In the genomic region with DNA sequence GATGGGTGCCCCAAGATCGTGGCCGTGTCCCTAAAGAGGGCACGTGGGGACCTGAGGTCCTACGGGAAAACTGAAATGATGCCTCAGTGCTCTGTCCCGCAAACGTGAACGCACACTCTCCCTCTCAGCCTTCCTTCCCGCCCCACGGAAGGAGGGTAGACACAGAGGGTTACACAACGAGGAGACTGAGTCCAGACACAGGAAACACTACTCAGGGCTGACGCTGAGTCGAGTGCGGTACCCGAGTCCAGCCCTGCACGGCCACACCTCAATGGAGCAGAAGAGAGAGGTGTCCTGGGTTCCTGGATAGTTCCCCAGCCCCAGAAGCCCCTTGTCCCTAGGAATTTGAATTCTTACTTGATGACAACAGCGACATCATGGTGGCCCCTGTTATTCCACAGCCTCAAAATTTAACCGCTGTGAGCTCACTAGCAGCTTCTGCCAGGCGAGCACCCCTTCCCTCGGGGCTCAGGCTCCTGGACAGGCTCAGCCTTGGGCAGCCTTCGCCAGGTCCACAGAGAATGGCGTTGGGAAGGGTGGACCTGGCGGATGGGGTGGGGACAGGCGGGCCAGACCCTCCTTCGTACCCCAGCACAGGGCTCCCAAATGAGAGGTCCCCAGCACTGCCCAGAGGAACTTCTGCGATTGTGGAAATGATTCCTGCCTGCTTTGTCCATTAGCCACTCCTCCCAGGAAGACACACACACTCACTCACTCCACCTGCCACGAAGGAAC, we compare ENCODE assay signal across 1 cellular context.
TF ChIP-seq lines count a peak whose summit lies in the region.

No MANE protein-coding gene starts in this region.

TF ChIP-seq in HepG2, 621 proteins besides CTCF, POLR2A, EP300 and RAD21 (continued from another document and continues in another):
- TF ChIP-seq POLR2AphosphoS5 (IDR thresholded peaks at IDR 0.05; ENCODE audit: low read depth, low read length) = 0 out of 2 replicates have a peak, but pooled peaks have one; percentile 26
- TF ChIP-seq HDAC6 (IDR thresholded peaks at IDR 0.05; ENCODE audit: low read depth, low read length) = no peak
- TF ChIP-seq, protein P1, sequence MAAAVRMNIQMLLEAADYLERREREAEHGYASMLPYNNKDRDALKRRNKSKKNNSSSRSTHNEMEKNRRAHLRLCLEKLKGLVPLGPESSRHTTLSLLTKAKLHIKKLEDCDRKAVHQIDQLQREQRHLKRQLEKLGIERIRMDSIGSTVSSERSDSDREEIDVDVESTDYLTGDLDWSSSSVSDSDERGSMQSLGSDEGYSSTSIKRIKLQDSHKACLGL (CRISPR knock-in tag; IDR thresholded peaks at IDR 0.05) = no peak
- no peak for TF ChIP-seq ZNF776 (CRISPR knock-in tag; IDR thresholded peaks at IDR 0.05)
- TF ChIP-seq ZNF138 (CRISPR knock-in tag; IDR thresholded peaks at IDR 0.05; ENCODE audit: low read depth) = no peak
- no peak for TF ChIP-seq ZNF782 (CRISPR knock-in tag; IDR thresholded peaks at IDR 0.05; ENCODE audit: borderline replicate concordance)
- TF ChIP-seq SATB2 (CRISPR knock-in tag; IDR thresholded peaks at IDR 0.05) = no peak
- TF ChIP-seq ZNF367 (CRISPR knock-in tag; IDR thresholded peaks at IDR 0.05; ENCODE audit: borderline replicate concordance) = no peak
- TF ChIP-seq ATF4 (CRISPR knock-in tag; IDR thresholded peaks at IDR 0.05) = no peak
- TF ChIP-seq ZSCAN9 (CRISPR knock-in tag; IDR thresholded peaks at IDR 0.05; ENCODE audit: borderline replicate concordance) = no peak
- TF ChIP-seq, protein P2, sequence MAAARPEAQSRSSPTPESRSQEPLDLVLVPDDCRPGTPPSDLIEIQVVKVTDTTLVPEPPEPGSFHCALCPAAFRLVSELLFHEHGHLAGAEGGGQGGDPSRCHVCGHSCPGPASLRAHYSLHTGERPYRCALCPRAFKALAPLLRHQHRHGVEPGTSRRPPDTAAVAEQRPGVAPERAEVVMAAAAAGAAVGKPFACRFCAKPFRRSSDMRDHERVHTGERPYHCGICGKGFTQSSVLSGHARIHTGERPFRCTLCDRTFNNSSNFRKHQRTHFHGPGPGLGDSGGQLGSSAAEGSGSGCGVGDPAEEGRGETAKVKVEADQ (CRISPR knock-in tag; IDR thresholded peaks at IDR 0.05; ENCODE audit: borderline replicate concordance) = no peak
- no peak for TF ChIP-seq RELA (CRISPR knock-in tag; IDR thresholded peaks at IDR 0.05)
- no peak for TF ChIP-seq PHB2 (IDR thresholded peaks at IDR 0.05; ENCODE audit: partially characterized antibody)
- no peak for TF ChIP-seq JUN (CRISPR knock-in tag; IDR thresholded peaks at IDR 0.05)
- TF ChIP-seq TAF15 (IDR thresholded peaks at IDR 0.05; ENCODE audit: low read depth, low read length, poor library complexity, severe bottlenecking) = no peak
- TF ChIP-seq, protein P3, sequence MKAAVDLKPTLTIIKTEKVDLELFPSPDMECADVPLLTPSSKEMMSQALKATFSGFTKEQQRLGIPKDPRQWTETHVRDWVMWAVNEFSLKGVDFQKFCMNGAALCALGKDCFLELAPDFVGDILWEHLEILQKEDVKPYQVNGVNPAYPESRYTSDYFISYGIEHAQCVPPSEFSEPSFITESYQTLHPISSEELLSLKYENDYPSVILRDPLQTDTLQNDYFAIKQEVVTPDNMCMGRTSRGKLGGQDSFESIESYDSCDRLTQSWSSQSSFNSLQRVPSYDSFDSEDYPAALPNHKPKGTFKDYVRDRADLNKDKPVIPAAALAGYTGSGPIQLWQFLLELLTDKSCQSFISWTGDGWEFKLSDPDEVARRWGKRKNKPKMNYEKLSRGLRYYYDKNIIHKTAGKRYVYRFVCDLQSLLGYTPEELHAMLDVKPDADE (CRISPR knock-in tag; IDR thresholded peaks at IDR 0.05) = no peak
- TF ChIP-seq SMC3 (IDR thresholded peaks at IDR 0.05; ENCODE audit: low read length) = no peak
- TF ChIP-seq, protein P4, sequence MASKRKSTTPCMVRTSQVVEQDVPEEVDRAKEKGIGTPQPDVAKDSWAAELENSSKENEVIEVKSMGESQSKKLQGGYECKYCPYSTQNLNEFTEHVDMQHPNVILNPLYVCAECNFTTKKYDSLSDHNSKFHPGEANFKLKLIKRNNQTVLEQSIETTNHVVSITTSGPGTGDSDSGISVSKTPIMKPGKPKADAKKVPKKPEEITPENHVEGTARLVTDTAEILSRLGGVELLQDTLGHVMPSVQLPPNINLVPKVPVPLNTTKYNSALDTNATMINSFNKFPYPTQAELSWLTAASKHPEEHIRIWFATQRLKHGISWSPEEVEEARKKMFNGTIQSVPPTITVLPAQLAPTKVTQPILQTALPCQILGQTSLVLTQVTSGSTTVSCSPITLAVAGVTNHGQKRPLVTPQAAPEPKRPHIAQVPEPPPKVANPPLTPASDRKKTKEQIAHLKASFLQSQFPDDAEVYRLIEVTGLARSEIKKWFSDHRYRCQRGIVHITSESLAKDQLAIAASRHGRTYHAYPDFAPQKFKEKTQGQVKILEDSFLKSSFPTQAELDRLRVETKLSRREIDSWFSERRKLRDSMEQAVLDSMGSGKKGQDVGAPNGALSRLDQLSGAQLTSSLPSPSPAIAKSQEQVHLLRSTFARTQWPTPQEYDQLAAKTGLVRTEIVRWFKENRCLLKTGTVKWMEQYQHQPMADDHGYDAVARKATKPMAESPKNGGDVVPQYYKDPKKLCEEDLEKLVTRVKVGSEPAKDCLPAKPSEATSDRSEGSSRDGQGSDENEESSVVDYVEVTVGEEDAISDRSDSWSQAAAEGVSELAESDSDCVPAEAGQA (IDR thresholded peaks at IDR 0.05; ENCODE audit: low read depth) = no peak
- TF ChIP-seq, protein P4 (CRISPR knock-in tag; IDR thresholded peaks at IDR 0.05; ENCODE audit: borderline replicate concordance) = no peak
- TF ChIP-seq SRY (CRISPR knock-in tag; IDR thresholded peaks at IDR 0.05) = no peak
- TF ChIP-seq NFIB (CRISPR knock-in tag; IDR thresholded peaks at IDR 0.05; ENCODE audit: borderline replicate concordance) = no peak
- TF ChIP-seq AKAP8 (CRISPR knock-in tag; IDR thresholded peaks at IDR 0.05) = no peak; the same call in 1 of the 2 replicates
- TF ChIP-seq ZNF574 (CRISPR knock-in tag; IDR thresholded peaks at IDR 0.05) = no peak; the same call in 1 of the 2 replicates
- TF ChIP-seq ZFP36L1 (CRISPR knock-in tag; IDR thresholded peaks at IDR 0.05) = no peak
- TF ChIP-seq, protein P5, sequence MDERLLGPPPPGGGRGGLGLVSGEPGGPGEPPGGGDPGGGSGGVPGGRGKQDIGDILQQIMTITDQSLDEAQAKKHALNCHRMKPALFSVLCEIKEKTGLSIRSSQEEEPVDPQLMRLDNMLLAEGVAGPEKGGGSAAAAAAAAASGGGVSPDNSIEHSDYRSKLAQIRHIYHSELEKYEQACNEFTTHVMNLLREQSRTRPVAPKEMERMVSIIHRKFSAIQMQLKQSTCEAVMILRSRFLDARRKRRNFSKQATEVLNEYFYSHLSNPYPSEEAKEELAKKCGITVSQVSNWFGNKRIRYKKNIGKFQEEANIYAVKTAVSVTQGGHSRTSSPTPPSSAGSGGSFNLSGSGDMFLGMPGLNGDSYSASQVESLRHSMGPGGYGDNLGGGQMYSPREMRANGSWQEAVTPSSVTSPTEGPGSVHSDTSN (CRISPR knock-in tag; IDR thresholded peaks at IDR 0.05) = no peak
- TF ChIP-seq ZBTB14 (CRISPR knock-in tag; IDR thresholded peaks at IDR 0.05) = peak; percentile 38; the same call in 1 of the 2 replicates
- no peak for TF ChIP-seq ZNF746 (CRISPR knock-in tag; IDR thresholded peaks at IDR 0.05)
- TF ChIP-seq ZMYM4 (CRISPR knock-in tag; IDR thresholded peaks at IDR 0.05) = no peak
- TF ChIP-seq, protein P6, sequence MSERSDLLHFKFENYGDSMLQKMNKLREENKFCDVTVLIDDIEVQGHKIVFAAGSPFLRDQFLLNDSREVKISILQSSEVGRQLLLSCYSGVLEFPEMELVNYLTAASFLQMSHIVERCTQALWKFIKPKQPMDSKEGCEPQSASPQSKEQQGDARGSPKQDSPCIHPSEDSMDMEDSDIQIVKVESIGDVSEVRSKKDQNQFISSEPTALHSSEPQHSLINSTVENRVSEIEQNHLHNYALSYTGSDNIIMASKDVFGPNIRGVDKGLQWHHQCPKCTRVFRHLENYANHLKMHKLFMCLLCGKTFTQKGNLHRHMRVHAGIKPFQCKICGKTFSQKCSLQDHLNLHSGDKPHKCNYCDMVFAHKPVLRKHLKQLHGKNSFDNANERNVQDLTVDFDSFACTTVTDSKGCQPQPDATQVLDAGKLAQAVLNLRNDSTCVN (CRISPR knock-in tag; IDR thresholded peaks at IDR 0.05; ENCODE audit: borderline replicate concordance) = no peak
- TF ChIP-seq ZNF484 (CRISPR knock-in tag; IDR thresholded peaks at IDR 0.05; ENCODE audit: borderline replicate concordance, low read depth) = no peak
- TF ChIP-seq CCDC6 (CRISPR knock-in tag; IDR thresholded peaks at IDR 0.05) = peak; percentile 38; the same call in 1 of the 2 replicates
- no peak for TF ChIP-seq ELF1 (CRISPR knock-in tag; IDR thresholded peaks at IDR 0.05)
- no peak for TF ChIP-seq POGZ (CRISPR knock-in tag; IDR thresholded peaks at IDR 0.05)
- TF ChIP-seq ZNF839 (CRISPR knock-in tag; IDR thresholded peaks at IDR 0.05; ENCODE audit: borderline replicate concordance) = no peak
- TF ChIP-seq KMT2B (CRISPR knock-in tag; IDR thresholded peaks at IDR 0.05) = 0 out of 2 replicates have a peak, but pooled peaks have one; percentile 23
- TF ChIP-seq MED1 (CRISPR knock-in tag; IDR thresholded peaks at IDR 0.05) = no peak; the same call in 1 of the 2 replicates
- TF ChIP-seq SNAI1 (CRISPR knock-in tag; IDR thresholded peaks at IDR 0.05; ENCODE audit: borderline replicate concordance) = no peak
- no peak for TF ChIP-seq ZNF501 (CRISPR knock-in tag; IDR thresholded peaks at IDR 0.05)
- TF ChIP-seq MTA1 (CRISPR knock-in tag; IDR thresholded peaks at IDR 0.05; ENCODE audit: borderline replicate concordance) = 0 out of 2 replicates have a peak, but pooled peaks have one; percentile 50
- no peak for TF ChIP-seq SNRNP70 (IDR thresholded peaks at IDR 0.05; ENCODE audit: low read depth, low read length)
- TF ChIP-seq ZNF615 (CRISPR knock-in tag; IDR thresholded peaks at IDR 0.05; ENCODE audit: borderline replicate concordance) = no peak
- no peak for TF ChIP-seq SP5 (CRISPR knock-in tag; IDR thresholded peaks at IDR 0.05; ENCODE audit: borderline replicate concordance, low read depth)
- no peak for TF ChIP-seq FOXA3 (CRISPR knock-in tag; IDR thresholded peaks at IDR 0.05)
- no peak for TF ChIP-seq ZNF598 (CRISPR knock-in tag; IDR thresholded peaks at IDR 0.05; ENCODE audit: borderline replicate concordance)
- TF ChIP-seq ZFY (CRISPR knock-in tag; IDR thresholded peaks at IDR 0.05) = no peak
- no peak for TF ChIP-seq ZNF788 (CRISPR knock-in tag; IDR thresholded peaks at IDR 0.05; ENCODE audit: borderline replicate concordance)
- no peak for TF ChIP-seq CCAR2 (optimal IDR thresholded peaks at IDR 0.05; ENCODE audit: low read depth, low read length)
- no peak for TF ChIP-seq ZNF510 (CRISPR knock-in tag; IDR thresholded peaks at IDR 0.05; ENCODE audit: low read depth)
- no peak for TF ChIP-seq SP1 (IDR thresholded peaks at IDR 0.05)
- TF ChIP-seq SP1 (CRISPR knock-in tag; IDR thresholded peaks at IDR 0.05) = no peak
- TF ChIP-seq ZFX (CRISPR knock-in tag; IDR thresholded peaks at IDR 0.05; ENCODE audit: low read depth) = no peak
- no peak for TF ChIP-seq ZNF24 (IDR thresholded peaks at IDR 0.05)
- TF ChIP-seq ZNF678 (CRISPR knock-in tag; IDR thresholded peaks at IDR 0.05) = no peak
